In genomic region chr16:11989238-11990160, GRCh38 we compare ENCODE assay signal across 1 cellular context.
TF ChIP-seq lines count a peak whose summit lies in the region.

No MANE protein-coding gene starts in this region.

TF ChIP-seq in GM23338, 12 proteins besides CTCF, POLR2A, EP300 and RAD21 (continued from another document):
- TF ChIP-seq, protein P1, sequence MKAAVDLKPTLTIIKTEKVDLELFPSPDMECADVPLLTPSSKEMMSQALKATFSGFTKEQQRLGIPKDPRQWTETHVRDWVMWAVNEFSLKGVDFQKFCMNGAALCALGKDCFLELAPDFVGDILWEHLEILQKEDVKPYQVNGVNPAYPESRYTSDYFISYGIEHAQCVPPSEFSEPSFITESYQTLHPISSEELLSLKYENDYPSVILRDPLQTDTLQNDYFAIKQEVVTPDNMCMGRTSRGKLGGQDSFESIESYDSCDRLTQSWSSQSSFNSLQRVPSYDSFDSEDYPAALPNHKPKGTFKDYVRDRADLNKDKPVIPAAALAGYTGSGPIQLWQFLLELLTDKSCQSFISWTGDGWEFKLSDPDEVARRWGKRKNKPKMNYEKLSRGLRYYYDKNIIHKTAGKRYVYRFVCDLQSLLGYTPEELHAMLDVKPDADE (IDR thresholded peaks at IDR 0.05) = no peak
- no peak for TF ChIP-seq ZNF114 (CRISPR knock-in tag; IDR thresholded peaks at IDR 0.05)
- no peak for TF ChIP-seq ZNF462 (CRISPR knock-in tag; IDR thresholded peaks at IDR 0.05)
- TF ChIP-seq STAT1 (IDR thresholded peaks at IDR 0.05; ENCODE audit: unreplicated experiment) = no peak
